13 cellular contexts compared by ENCODE assay signal in the genomic region with DNA sequence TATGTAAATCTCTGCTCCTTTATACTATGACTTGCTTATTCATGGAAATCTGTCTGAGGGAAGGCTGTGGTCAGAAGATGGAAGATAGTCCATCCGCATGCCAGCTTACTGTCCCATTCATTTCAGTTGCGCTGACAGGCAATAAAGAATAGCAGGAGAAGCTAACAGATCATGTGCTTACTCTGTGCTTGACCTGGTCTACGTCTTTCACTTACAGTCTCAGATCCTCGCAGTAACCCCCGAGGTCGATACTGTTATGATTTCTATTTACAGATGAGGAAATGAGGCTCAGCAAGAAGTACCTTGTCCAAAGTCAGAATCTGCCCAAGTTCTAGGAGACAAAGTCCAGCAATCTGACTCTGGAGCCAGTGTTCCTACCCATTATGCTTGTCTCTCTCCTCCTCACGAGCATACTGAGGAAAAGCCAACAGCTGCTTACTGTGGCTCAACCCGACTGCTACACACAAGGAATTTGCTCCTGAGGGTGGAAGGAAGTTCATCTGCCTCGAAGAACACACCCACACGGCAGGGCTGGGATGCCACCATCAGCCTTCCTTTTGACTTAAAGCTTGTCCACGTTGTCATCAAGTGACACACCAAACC.
A peak's percentile ranks its signal among the peaks of the same experiment; 100 is the strongest.
DNase-seq lines count a peak whose midpoint lies in the region; ATAC-seq, FAIRE-seq and TF ChIP-seq lines count a peak whose summit lies in the region.
"Had no signal": no experiment of that assay in that cellular context is flagged by ENCODE, and none has a peak within 500 bp of the region (broad histone marks: within the 10 kb centered on the region; RNA-seq: fewer than 3 reads in every experiment).

No MANE protein-coding gene starts in this region.

- H3K27me3 ChIP-seq in subcutaneous abdominal adipose tissue (ENCODE audit: control insufficient read depth in 5 of 5, insufficient read depth in 4 of 5, low read length in 5 of 5): no peaks in the 10 kb centered on the region

- no peaks in the 10 kb centered on the region for H3K9me3 Mint-ChIP-seq in activated T-cell treated with anti-CD3 and anti-CD28 coated beads, Interleukin-2, amount 50 U/mL, for 4 hours
- H3K9me3 Mint-ChIP-seq: T-cell had no signal

- H3K27ac ChIP-seq in kidney (ENCODE audit: low read depth in 2 of 2, low read length in 2 of 2): peak overlapping the region in 1 of 2 donors; percentile 1
- H3K27ac ChIP-seq in subcutaneous abdominal adipose tissue (ENCODE audit: low read depth, low read length): no peak overlapping the region
- H3K27ac ChIP-seq: parathyroid adenoma had no signal

- H3K4me1 Mint-ChIP-seq in activated T-cell treated with anti-CD3 and anti-CD28 coated beads, Interleukin-2, amount 50 U/mL, for 4 hours (ENCODE audit: low read depth): no peaks in the 10 kb centered on the region
- H3K4me1 Mint-ChIP-seq: CD8-positive, alpha-beta memory T cell; T-cell had no signal

- intact Hi-C loops in kidney (cut with DNase I): no loop called here

- H3K9me3 ChIP-seq in kidney (ENCODE audit: control insufficient read depth in 1 of 2, low read length in 2 of 2) (no peaks in the 10 kb centered on the region), subcutaneous abdominal adipose tissue (ENCODE audit: control insufficient read depth in 5 of 5, low read length in 5 of 5) (no peaks in the 10 kb centered on the region)

- H3K36me3 ChIP-seq in kidney (ENCODE audit: control insufficient read depth in 1 of 2, insufficient read depth in 2 of 2, low read length in 2 of 2) (no peaks in the 10 kb centered on the region), subcutaneous abdominal adipose tissue (ENCODE audit: control insufficient read depth in 5 of 5, insufficient read depth in 5 of 5, low read length in 5 of 5) (no peaks in the 10 kb centered on the region)

- H3K36me3 Mint-ChIP-seq in activated T-cell treated with anti-CD3 and anti-CD28 coated beads, Interleukin-2, amount 50 U/mL, for 4 hours (ENCODE audit: insufficient read depth): no peaks in the 10 kb centered on the region
- H3K36me3 Mint-ChIP-seq: CD8-positive, alpha-beta memory T cell; T-cell had no signal

- H3K27me3 Mint-ChIP-seq in activated T-cell treated with anti-CD3 and anti-CD28 coated beads, Interleukin-2, amount 50 U/mL, for 4 hours (ENCODE audit: low read depth): peaks cover 32% of the 10 kb centered on the region

- no peak overlapping the region for H3K4me3 Mint-ChIP-seq in activated T-cell treated with anti-CD3 and anti-CD28 coated beads, Interleukin-2, amount 50 U/mL, for 4 hours
- H3K4me3 Mint-ChIP-seq: CD8-positive, alpha-beta memory T cell; T-cell had no signal

- no peak for TF ChIP-seq CTCF in kidney (IDR thresholded peaks at IDR 0.05; ENCODE audit: borderline replicate concordance, extremely low read depth, insufficient read depth)

- no peak for ATAC-seq in activated T-cell treated with anti-CD3 and anti-CD28 coated beads, Interleukin-2, amount 50 U/mL, for 4 hours
- ATAC-seq: T-cell had no signal

- DNase-seq in HT1080 (ENCODE audit: low read depth) (peak; percentile 24), amniotic epithelial cell (ENCODE audit: low read depth) (peak; percentile 80), kidney (no peak), NCI-H1694 treated with DMSO at 0.1 percent for 48 hours (lab: John Stamatoyannopoulos, UW) (no peak), ACHN (no peak)
- DNase-seq in activated T-cell treated with anti-CD3 and anti-CD28 coated beads, Interleukin-2, amount 50 U/mL, for 4 hours: no peak
- DNase-seq: activated CD4-positive, alpha-beta T cell treated with anti-CD3 and anti-CD28 coated beads, Interleukin-2, amount 50 U/mL, for 4 hours; CD8-positive, alpha-beta memory T cell; NCI-H1105; NCI-H774; T-cell had no signal

- H3K9ac ChIP-seq in kidney (ENCODE audit: low read length in 2 of 2): no peak overlapping the region
- H3K9ac ChIP-seq in subcutaneous abdominal adipose tissue (ENCODE audit: low read length in 5 of 5): no peak overlapping the region
- H3K9ac ChIP-seq: parathyroid adenoma had no signal

- no peak for FAIRE-seq in kidney (lab: Jason Lieb, UNC)

- H3K4me3 ChIP-seq in kidney (ENCODE audit: low read length in 2 of 2) (peak overlapping the region; percentile 19 to 33), subcutaneous abdominal adipose tissue (ENCODE audit: low read depth in 1 of 5, low read length in 5 of 5) (peak overlapping the region in 3 of 5 donors; percentile 3 to 43 (median 10))

- H3K4me1 ChIP-seq in kidney (ENCODE audit: control insufficient read depth in 1 of 2, insufficient read depth in 1 of 2, low read depth in 1 of 2, low read length in 2 of 2) (peaks cover 0 to 6% of the 10 kb centered on the region in 2 donors), subcutaneous abdominal adipose tissue (ENCODE audit: control insufficient read depth in 5 of 5, insufficient read depth in 5 of 5, low read length in 5 of 5) (peaks cover 5 to 15% (median 10%) of the 10 kb centered on the region in 5 donors)
- H3K4me1 ChIP-seq: parathyroid adenoma had no signal

- in situ Hi-C loops in ACHN (cut with HindIII; ENCODE audit: low pct_ligation_motif_present, low pct_unique_long_range_greater_than_20kb, low sequenced_read_pairs): no loop called here

Comparison
In these comparisons a context has a peak if more than half of its experiments do, and no peak if none do; other contexts are left out.
1. DNase-seq: peak in HT1080 (single experiment) and amniotic epithelial cell (single experiment); none in kidney (single experiment), NCI-H1694 treated with DMSO at 0.1 percent for 48 hours (single experiment), activated T-cell treated with anti-CD3 and anti-CD28 coated beads, Interleukin-2, amount 50 U/mL, for 4 hours (single experiment) and ACHN (single experiment).